Comparison of ENCODE assay signal across 8 cellular contexts in genomic region chr6:44245391-44245911, GRCh38. TPM values are rescaled to one million over a fixed set of nuclear protein-coding genes. Genes with fewer than 3 reads are reported as not detected.
DNase-seq lines count a peak whose midpoint lies in the region; ATAC-seq and TF ChIP-seq lines count a peak whose summit lies in the region.

No MANE protein-coding gene starts in this region.

- in situ Hi-C loops in mammary epithelial cell (cut with MboI; ENCODE audit: low sequenced_read_pairs in 2 of 2) = loop anchor here in 1 of 2 donors (25.0 kb wide), 1 partner anchor 158 kb away; no protein-coding TSS in a partner anchor

- peaks cover 15% of the 10 kb centered on the region for H4K20me1 ChIP-seq in mammary epithelial cell (ENCODE audit: insufficient read depth, low read length)

- H3K4me3 ChIP-seq in mammary epithelial cell (replicated peaks in 1 of 3; ENCODE audit: insufficient read depth in 1 of 3, low read depth in 2 of 3, low read length in 3 of 3) (peak overlapping the region; percentile 75 to 89 (median 81)), mesodermal cell (ENCODE audit: extremely low read depth, insufficient read depth, low read length, poor library complexity, severe bottlenecking) (peak overlapping the region; percentile 99), urinary bladder (ENCODE audit: low read depth, low read length) (peak overlapping the region; percentile 76)

- peaks cover 41% of the 10 kb centered on the region for H3K79me2 ChIP-seq in mammary epithelial cell (ENCODE audit: insufficient read depth, low read length)

- CTCF ChIA-PET in mammary epithelial cell (lab: Charles Lee; ENCODE audit: low non-redundant PET) = no interaction called here

- peak overlapping the region; percentile 46 for H3K9ac ChIP-seq in mammary epithelial cell (ENCODE audit: insufficient read depth, low read length)

- peak overlapping the region; percentile 87 for H2AFZ ChIP-seq in mammary epithelial cell (ENCODE audit: low read depth, low read length)

- dilution Hi-C loops in mammary epithelial cell (cut with HindIII; ENCODE audit: low sequenced_read_pairs) = no loop called here

- no peaks in the 10 kb centered on the region for H3K27me3 ChIP-seq in mammary epithelial cell (ENCODE audit: insufficient read depth, low read length)

- no peak for DNase-seq in activated naive CD4-positive, alpha-beta T cell (lab: John Stamatoyannopoulos, UW)
- DNase-seq in mammary epithelial cell (no peak), posterior vena cava (ENCODE audit: low spot score) (no peak)

- H3K4me1 ChIP-seq in mammary epithelial cell (ENCODE audit: insufficient read depth, low read length) = peaks cover 28% of the 10 kb centered on the region
- peaks cover 12% of the 10 kb centered on the region for H3K4me1 ChIP-seq in mesodermal cell (ENCODE audit: control insufficient read depth, insufficient read depth, low read length, poor library complexity, severe bottlenecking)
- H3K4me1 ChIP-seq in urinary bladder (ENCODE audit: insufficient read depth) = no peaks in the 10 kb centered on the region

- H3K27ac ChIP-seq in mammary epithelial cell (ENCODE audit: insufficient read depth, low read depth, low read length) (peak overlapping the region; percentile 93), mesodermal cell (ENCODE audit: low read depth, low read length, severe bottlenecking) (no peak overlapping the region), urinary bladder (ENCODE audit: low read depth) (peak overlapping the region; percentile 76)

- peak overlapping the region; percentile 85 for H3K4me2 ChIP-seq in mammary epithelial cell (ENCODE audit: insufficient read depth, low read depth, low read length)

- no peaks in the 10 kb centered on the region for H3K9me3 Mint-ChIP-seq in activated naive CD4-positive, alpha-beta T cell treated with anti-CD3 and anti-CD28 coated beads, Interleukin-2, amount 50 U/mL, for 24 hours

- intact Hi-C loops in mammary epithelial cell (cut with micrococcal nuclease) (no loop called here), posterior vena cava (cut with DNase I) (no loop called here)

- peak overlapping the region; percentile 100 for H3K27ac Mint-ChIP-seq in activated naive CD4-positive, alpha-beta T cell treated with anti-CD3 and anti-CD28 coated beads, Interleukin-2, amount 50 U/mL, for 24 hours

- no peak for TF ChIP-seq CTCF in mammary epithelial cell (conservative IDR thresholded peaks at IDR 0.05 in 1 of 2, IDR thresholded peaks at IDR 0.05 in 1 of 2; ENCODE audit: extremely low read depth in 1 of 2, insufficient read depth in 1 of 2, low read depth in 1 of 2, low read length in 2 of 2)

- peak overlapping the region; percentile 99 for H3K4me3 Mint-ChIP-seq in activated naive CD4-positive, alpha-beta T cell treated with anti-CD3 and anti-CD28 coated beads, Interleukin-2, amount 50 U/mL, for 24 hours

- H3K9me3 ChIP-seq in mammary epithelial cell (replicated peaks; ENCODE audit: insufficient read depth, low read length) = no peaks in the 10 kb centered on the region
- no peaks in the 10 kb centered on the region for H3K9me3 ChIP-seq in mesodermal cell (ENCODE audit: control insufficient read depth, low read length)

- ATAC-seq in GM21515 (IDR thresholded peaks at IDR 0.05; ENCODE audit: unreplicated experiment) (no peak), GM19455 (IDR thresholded peaks at IDR 0.05; ENCODE audit: unreplicated experiment) (no peak)

- WGBS in mammary epithelial cell (ENCODE audit: low coverage, missing lambda C conversion rate) = 39% methylated on average over 8 of the region's 12 CpGs
- 76 to 94% methylated on average over 6 to 8 of the region's 12 CpGs for WGBS in mesodermal cell (ENCODE audit: insufficient coverage in 2 of 2), 2 experiments
- 72% methylated on average over 12 of the region's 12 CpGs for WGBS in urinary bladder

- H3K36me3 ChIP-seq in mammary epithelial cell (ENCODE audit: insufficient read depth, low read length) (peaks cover 24% of the 10 kb centered on the region), mesodermal cell (ENCODE audit: control insufficient read depth, insufficient read depth, low read length) (peaks cover 29% of the 10 kb centered on the region), urinary bladder (ENCODE audit: insufficient read depth) (no peaks in the 10 kb centered on the region)

- peaks cover 2% of the 10 kb centered on the region for H3K27me3 Mint-ChIP-seq in activated naive CD4-positive, alpha-beta T cell treated with anti-CD3 and anti-CD28 coated beads, Interleukin-2, amount 50 U/mL, for 24 hours

- H3K36me3 Mint-ChIP-seq in activated naive CD4-positive, alpha-beta T cell treated with anti-CD3 and anti-CD28 coated beads, Interleukin-2, amount 50 U/mL, for 24 hours = peaks cover 30% of the 10 kb centered on the region

- H3K4me1 Mint-ChIP-seq in activated naive CD4-positive, alpha-beta T cell treated with anti-CD3 and anti-CD28 coated beads, Interleukin-2, amount 50 U/mL, for 24 hours = peaks cover 20% of the 10 kb centered on the region

- no TSS peak for BruUV-seq in mammary epithelial cell (replicated peaks; lab: Mats Ljungman, UMichigan)

RNA-seq across cellular contexts. Expression of gene HSP90AB1, which starts 1.4 kb away (rescaled TPM):
- total RNA-seq in mammary epithelial cell (100 to 1,000 TPM; 872 to 986 TPM), urinary bladder (220 TPM), posterior vena cava (100 to 1,000 TPM; 414 to 463 TPM)
- polyA plus RNA-seq in mammary epithelial cell (1,054 TPM), urinary bladder (600 TPM)
- polyA minus RNA-seq in mammary epithelial cell = 1,190 TPM
- 1,346 TPM for polyA plus RNA-seq in mesodermal cell (2013, experiment 1 of 2)
- 1,290 TPM for polyA plus RNA-seq in mesodermal cell (2013, experiment 2 of 2)

RNA-seq across cellular contexts. Expression of gene SLC35B2, which starts 11.9 kb away (rescaled TPM):
- 10 to 100 TPM; 72.6 to 76.3 TPM for total RNA-seq in mammary epithelial cell
- polyA plus RNA-seq in mammary epithelial cell = 134 TPM
- 104 TPM for polyA minus RNA-seq in mammary epithelial cell
- 58.8 TPM for polyA plus RNA-seq in mesodermal cell (2013, experiment 1 of 2)
- 45.4 TPM for polyA plus RNA-seq in mesodermal cell (2013, experiment 2 of 2)
- 29.4 TPM for total RNA-seq in urinary bladder
- 51.3 TPM for polyA plus RNA-seq in urinary bladder
- total RNA-seq in posterior vena cava = 10 to 100 TPM; 23.1 to 28.9 TPM

RNA-seq across cellular contexts. Expression of gene NFKBIE, which starts 19.9 kb away (rescaled TPM):
- total RNA-seq in mammary epithelial cell (10 to 100 TPM in 1 of 2 donors, 1 to 10 TPM in 1; 4.7 to 10.4 TPM), urinary bladder (2.6 TPM), posterior vena cava (1 to 10 TPM; 4.5 to 6.7 TPM)
- polyA plus RNA-seq in mammary epithelial cell (6.6 TPM), urinary bladder (5.5 TPM)
- 2.8 TPM for polyA minus RNA-seq in mammary epithelial cell
- 11.1 TPM for polyA plus RNA-seq in mesodermal cell (2013, experiment 1 of 2)
- polyA plus RNA-seq in mesodermal cell (2013, experiment 2 of 2) = 8.6 TPM

RNA-seq across cellular contexts. Expression of gene SLC29A1, which starts 22.1 kb away (rescaled TPM):
- 10 to 100 TPM; 45.7 to 55.5 TPM for total RNA-seq in mammary epithelial cell
- 156 TPM for polyA plus RNA-seq in mammary epithelial cell
- polyA minus RNA-seq in mammary epithelial cell = 157 TPM
- polyA plus RNA-seq in mesodermal cell (2013, experiment 1 of 2) = 32.1 TPM
- polyA plus RNA-seq in mesodermal cell (2013, experiment 2 of 2) = 23.0 TPM
- total RNA-seq in urinary bladder = 16.3 TPM
- polyA plus RNA-seq in urinary bladder = 80.1 TPM
- total RNA-seq in posterior vena cava = 10 to 100 TPM; 76.5 to 80.0 TPM

RNA-seq across cellular contexts. Expression of gene TMEM151B, which starts 24.8 kb away (rescaled TPM):
- total RNA-seq in mammary epithelial cell = not detected
- polyA plus RNA-seq in mammary epithelial cell = 0.01 TPM
- polyA minus RNA-seq in mammary epithelial cell = not detected
- polyA plus RNA-seq in mesodermal cell (2013, experiment 1 of 2) = 1.5 TPM
- polyA plus RNA-seq in mesodermal cell (2013, experiment 2 of 2) = 0.46 TPM
- total RNA-seq in urinary bladder = 0.48 TPM
- polyA plus RNA-seq in urinary bladder = 0.54 TPM
- not detected for total RNA-seq in posterior vena cava
